Comparison of ENCODE assay signal across 1 cellular context in the genomic region with DNA sequence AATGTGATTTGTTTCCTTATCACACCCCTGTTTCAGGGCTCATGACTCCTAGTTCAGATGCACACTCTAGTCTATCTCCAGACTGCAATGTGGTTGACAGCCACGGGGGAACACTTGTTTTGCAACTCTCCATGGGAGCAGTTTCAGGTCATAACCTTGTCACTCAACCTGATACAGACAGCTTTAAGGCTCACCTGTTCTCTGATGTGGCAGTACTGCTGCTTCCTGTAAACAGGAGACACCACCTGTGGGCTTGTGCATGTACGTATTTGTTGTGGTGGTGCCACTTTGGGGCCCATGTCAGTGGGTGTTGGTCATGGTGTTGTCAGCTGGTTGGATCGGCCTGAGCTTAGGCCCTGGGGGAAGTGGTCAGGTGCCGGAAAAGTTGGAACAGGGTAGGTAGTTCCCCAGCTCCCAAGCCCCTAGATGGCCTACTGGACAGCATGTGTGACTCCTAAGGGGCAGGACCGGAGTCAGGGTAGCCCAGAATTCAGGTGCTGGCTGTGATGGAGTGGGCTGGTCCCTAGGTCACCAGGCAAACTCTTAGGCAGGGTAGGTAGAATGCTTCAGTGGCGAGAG.
TF ChIP-seq lines count a peak whose summit lies in the region.

No MANE protein-coding gene starts in this region.

TF ChIP-seq in HepG2, 621 proteins besides CTCF, POLR2A, EP300 and RAD21 (continued from another document):
- TF ChIP-seq CAMTA2 (CRISPR knock-in tag; IDR thresholded peaks at IDR 0.05; ENCODE audit: borderline replicate concordance) (no peak), KMT2A (CRISPR knock-in tag; IDR thresholded peaks at IDR 0.05) (no peak), ZNF510 (CRISPR knock-in tag; IDR thresholded peaks at IDR 0.05; ENCODE audit: low read depth) (no peak), ZNF761 (CRISPR knock-in tag; conservative IDR thresholded peaks at IDR 0.05) (no peak), ZNF12 (CRISPR knock-in tag; IDR thresholded peaks at IDR 0.05) (no peak), YEATS2 (CRISPR knock-in tag; IDR thresholded peaks at IDR 0.05; ENCODE audit: borderline replicate concordance) (no peak)
